ENCODE assay signal across 2 cellular contexts in genomic region chr1:203290261-203291089, GRCh38.
TF ChIP-seq lines count a peak whose summit lies in the region.

No MANE protein-coding gene starts in this region.

TF ChIP-seq in HEK293, 187 proteins besides CTCF, POLR2A, EP300 and RAD21 (continued from another document):
- TF ChIP-seq ZNF501 (tag by site-specific recombination; IDR thresholded peaks at IDR 0.05): peak; percentile 50; the same call in 1 of the 2 replicates
- peak; percentile 98 for TF ChIP-seq GLIS2 (tag by site-specific recombination; IDR thresholded peaks at IDR 0.05)
- no peak for TF ChIP-seq ZNF513 (tag by site-specific recombination; IDR thresholded peaks at IDR 0.05)
- peak; percentile 32 for TF ChIP-seq ZBTB8A (tag by site-specific recombination; IDR thresholded peaks at IDR 0.05)
- peak; percentile 93 for TF ChIP-seq KLF1 (tag by site-specific recombination; IDR thresholded peaks at IDR 0.05)
- TF ChIP-seq ZEB2 (tag by site-specific recombination; IDR thresholded peaks at IDR 0.05): peak; percentile 83
- no peak for TF ChIP-seq ZBTB11 (tag by site-specific recombination; conservative IDR thresholded peaks at IDR 0.05; ENCODE audit: low read depth)
- TF ChIP-seq ATF2 (tag by site-specific recombination; IDR thresholded peaks at IDR 0.05; ENCODE audit: low read depth): peak; percentile 56; the same call in 1 of the 2 replicates
- peak; percentile 78 for TF ChIP-seq ZNF362 (tag by site-specific recombination; IDR thresholded peaks at IDR 0.05)
- peak; percentile 94 for TF ChIP-seq ZXDB (tag by site-specific recombination; IDR thresholded peaks at IDR 0.05)
- TF ChIP-seq ZNF175 (tag by site-specific recombination; IDR thresholded peaks at IDR 0.05): no peak

TF ChIP-seq in WTC11, 78 proteins besides CTCF, POLR2A, EP300 and RAD21 (continued from another document):
- TF ChIP-seq ZMAT4 (CRISPR knock-in tag; IDR thresholded peaks at IDR 0.05) (no peak), ETV6 (CRISPR knock-in tag; IDR thresholded peaks at IDR 0.05) (peak; percentile 47; the same call in 1 of the 2 replicates), TEAD4 (CRISPR knock-in tag; IDR thresholded peaks at IDR 0.05) (no peak)
